In genomic region chr5:54310433-54311177, GRCh38 we compare ENCODE assay signal across 8 cellular contexts. TPM values are rescaled to one million over a fixed set of nuclear protein-coding genes. Genes with fewer than 3 reads are reported as not detected.
DNase-seq lines count a peak whose midpoint lies in the region; ATAC-seq, FAIRE-seq and TF ChIP-seq lines count a peak whose summit lies in the region.

ARL15 (minus strand) TSS chr5:54310573.

- H3K36me3 ChIP-seq in WERI-Rb-1 (no peaks in the 10 kb centered on the region), bronchial epithelial cell (ENCODE audit: control insufficient read depth, insufficient read depth, low read length) (no peaks in the 10 kb centered on the region), smooth muscle cell (ENCODE audit: low read depth) (no peaks in the 10 kb centered on the region)

- TF ChIP-seq CTCF in WERI-Rb-1 (IDR thresholded peaks at IDR 0.05; ENCODE audit: low read depth, low read length) (no peak), bronchial epithelial cell (IDR thresholded peaks at IDR 0.05; ENCODE audit: insufficient read depth, low read length, severe bottlenecking) (peak; percentile 7), smooth muscle cell (IDR thresholded peaks at IDR 0.05; ENCODE audit: borderline replicate concordance, insufficient read depth, poor library complexity, severe bottlenecking) (no peak)

- 2% methylated on average over 43 of the region's 51 CpGs for whole genome bisulfite sequencing in smooth muscle cell (ENCODE audit: low lambda C conversion rate)

- peak within 1 kb of the TSS; percentile 80 for H3K4me3 ChIP-seq in WERI-Rb-1 (ENCODE audit: low read depth, low read length)
- peak within 1 kb of the TSS; percentile 68 for H3K4me3 ChIP-seq in bronchial epithelial cell (ENCODE audit: low read depth, low read length)
- peak within 1 kb of the TSS; percentile 67 for H3K4me3 ChIP-seq in smooth muscle cell

- in situ Hi-C loops in ACHN (cut with HindIII; ENCODE audit: low pct_ligation_motif_present, low pct_unique_long_range_greater_than_20kb, low sequenced_read_pairs): no loop called here

- H4K20me1 ChIP-seq in smooth muscle cell (ENCODE audit: low read depth): peaks cover 34% of the 10 kb centered on the region

- H3K4me1 ChIP-seq in smooth muscle cell (ENCODE audit: low read depth): peaks cover 20% of the 10 kb centered on the region

- peak within 1 kb of the TSS; percentile 60 for H2AFZ ChIP-seq in smooth muscle cell (ENCODE audit: low read depth)

- no peaks in the 10 kb centered on the region for H3K27me3 ChIP-seq in WERI-Rb-1 (ENCODE audit: insufficient read depth, low read depth, severe bottlenecking)
- H3K27me3 ChIP-seq in bronchial epithelial cell (ENCODE audit: control insufficient read depth, insufficient read depth, low read length): no peaks in the 10 kb centered on the region
- no peaks in the 10 kb centered on the region for H3K27me3 ChIP-seq in smooth muscle cell (ENCODE audit: low read depth)

- H3K27ac ChIP-seq in WERI-Rb-1: peak within 1 kb of the TSS; percentile 90
- H3K27ac ChIP-seq in smooth muscle cell (ENCODE audit: low read depth): peak within 1 kb of the TSS; percentile 49

- FAIRE-seq in bronchial epithelial cell (lab: Jason Lieb, UNC): no peak

- no peaks in the 10 kb centered on the region for H3F3A ChIP-seq in smooth muscle cell (ENCODE audit: low read depth)

- peak within 1 kb of the TSS; percentile 79 for H3K9ac ChIP-seq in smooth muscle cell (ENCODE audit: low read depth)

- H3K4me2 ChIP-seq in smooth muscle cell: peak within 1 kb of the TSS; percentile 95

- no peaks in the 10 kb centered on the region for H3K9me3 ChIP-seq in WERI-Rb-1 (ENCODE audit: severe bottlenecking)
- no peaks in the 10 kb centered on the region for H3K9me3 ChIP-seq in smooth muscle cell (replicated peaks; ENCODE audit: low read depth)

- ATAC-seq in GM18873 (IDR thresholded peaks at IDR 0.05; ENCODE audit: low FRiP score, unreplicated experiment): peak; percentile 96
- ATAC-seq in HG03139 (IDR thresholded peaks at IDR 0.05; ENCODE audit: unreplicated experiment): peak; percentile 97

- H3K79me2 ChIP-seq in smooth muscle cell (ENCODE audit: low read depth): peaks cover 38% of the 10 kb centered on the region

- DNase-seq in ACHN: peak; percentile 95
- peak; percentile 96 for DNase-seq in NCI-H2227 (lab: John Stamatoyannopoulos, UW; ENCODE audit: unreplicated experiment)
- peak; percentile 98 for DNase-seq in WERI-Rb-1
- DNase-seq in bronchial epithelial cell (ENCODE audit: low read depth): peak; percentile 91
- DNase-seq in iPS-NIHi7 (ENCODE audit: extremely low spot score): peak; percentile 98
- DNase-seq in smooth muscle cell (lab: John Stamatoyannopoulos, UW; ENCODE audit: unreplicated experiment): peak; percentile 91

RNA-seq across cellular contexts. Expression of gene ARL15, which starts in this region (rescaled TPM):
- total RNA-seq in bronchial epithelial cell: 13.7 and 19.1 TPM in 2 replicates
- total RNA-seq in smooth muscle cell: 42.3 and 51.1 TPM in 2 replicates
- polyA plus RNA-seq in smooth muscle cell: 9.8 and 20.8 TPM in 2 replicates

Comparison
In these comparisons a context has a peak if more than half of its experiments do, and no peak if none do; other contexts are left out.
1. Peak in every context shown above with its lines: DNase-seq, ATAC-seq, H3K4me3 ChIP-seq and H3K27ac ChIP-seq.